1 cellular context compared by ENCODE assay signal in the genomic region with DNA sequence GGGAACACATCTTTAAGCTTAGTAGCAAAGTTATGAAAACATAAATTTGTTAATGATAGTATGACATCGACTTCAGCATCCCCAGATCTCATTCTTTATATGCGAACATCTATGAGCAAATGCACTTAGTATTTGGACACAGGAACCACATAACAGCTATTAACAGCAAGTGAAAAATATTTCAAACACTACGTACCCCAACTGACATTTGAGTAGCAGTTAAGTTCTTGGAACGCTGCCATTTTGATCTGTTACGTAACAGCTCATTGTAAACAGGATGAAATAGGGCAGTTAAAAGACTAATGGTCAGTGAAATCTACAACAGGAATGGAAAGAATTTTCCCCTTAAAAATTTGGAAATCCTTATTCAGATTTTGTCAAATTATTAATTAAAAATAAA.
A peak's percentile ranks its signal among the peaks of the same experiment; 100 is the strongest.
TF ChIP-seq lines count a peak whose summit lies in the region.

No MANE protein-coding gene starts in this region.

TF ChIP-seq in HepG2, 621 proteins besides CTCF, POLR2A, EP300 and RAD21 (continued from another document and continues in another):
- no peak for TF ChIP-seq NFATC3 (CRISPR knock-in tag; IDR thresholded peaks at IDR 0.05)
- TF ChIP-seq PHF8 (CRISPR knock-in tag; IDR thresholded peaks at IDR 0.05) = no peak
- no peak for TF ChIP-seq ZNF350 (CRISPR knock-in tag; IDR thresholded peaks at IDR 0.05; ENCODE audit: borderline replicate concordance, low read depth)
- TF ChIP-seq SOX5 (CRISPR knock-in tag; IDR thresholded peaks at IDR 0.05; ENCODE audit: borderline replicate concordance) = 0 out of 2 replicates have a peak, but pooled peaks have one; percentile 34
- no peak; the same call in 1 of the 2 replicates for TF ChIP-seq HDAC1 (CRISPR knock-in tag; IDR thresholded peaks at IDR 0.05)
- TF ChIP-seq, protein P1, sequence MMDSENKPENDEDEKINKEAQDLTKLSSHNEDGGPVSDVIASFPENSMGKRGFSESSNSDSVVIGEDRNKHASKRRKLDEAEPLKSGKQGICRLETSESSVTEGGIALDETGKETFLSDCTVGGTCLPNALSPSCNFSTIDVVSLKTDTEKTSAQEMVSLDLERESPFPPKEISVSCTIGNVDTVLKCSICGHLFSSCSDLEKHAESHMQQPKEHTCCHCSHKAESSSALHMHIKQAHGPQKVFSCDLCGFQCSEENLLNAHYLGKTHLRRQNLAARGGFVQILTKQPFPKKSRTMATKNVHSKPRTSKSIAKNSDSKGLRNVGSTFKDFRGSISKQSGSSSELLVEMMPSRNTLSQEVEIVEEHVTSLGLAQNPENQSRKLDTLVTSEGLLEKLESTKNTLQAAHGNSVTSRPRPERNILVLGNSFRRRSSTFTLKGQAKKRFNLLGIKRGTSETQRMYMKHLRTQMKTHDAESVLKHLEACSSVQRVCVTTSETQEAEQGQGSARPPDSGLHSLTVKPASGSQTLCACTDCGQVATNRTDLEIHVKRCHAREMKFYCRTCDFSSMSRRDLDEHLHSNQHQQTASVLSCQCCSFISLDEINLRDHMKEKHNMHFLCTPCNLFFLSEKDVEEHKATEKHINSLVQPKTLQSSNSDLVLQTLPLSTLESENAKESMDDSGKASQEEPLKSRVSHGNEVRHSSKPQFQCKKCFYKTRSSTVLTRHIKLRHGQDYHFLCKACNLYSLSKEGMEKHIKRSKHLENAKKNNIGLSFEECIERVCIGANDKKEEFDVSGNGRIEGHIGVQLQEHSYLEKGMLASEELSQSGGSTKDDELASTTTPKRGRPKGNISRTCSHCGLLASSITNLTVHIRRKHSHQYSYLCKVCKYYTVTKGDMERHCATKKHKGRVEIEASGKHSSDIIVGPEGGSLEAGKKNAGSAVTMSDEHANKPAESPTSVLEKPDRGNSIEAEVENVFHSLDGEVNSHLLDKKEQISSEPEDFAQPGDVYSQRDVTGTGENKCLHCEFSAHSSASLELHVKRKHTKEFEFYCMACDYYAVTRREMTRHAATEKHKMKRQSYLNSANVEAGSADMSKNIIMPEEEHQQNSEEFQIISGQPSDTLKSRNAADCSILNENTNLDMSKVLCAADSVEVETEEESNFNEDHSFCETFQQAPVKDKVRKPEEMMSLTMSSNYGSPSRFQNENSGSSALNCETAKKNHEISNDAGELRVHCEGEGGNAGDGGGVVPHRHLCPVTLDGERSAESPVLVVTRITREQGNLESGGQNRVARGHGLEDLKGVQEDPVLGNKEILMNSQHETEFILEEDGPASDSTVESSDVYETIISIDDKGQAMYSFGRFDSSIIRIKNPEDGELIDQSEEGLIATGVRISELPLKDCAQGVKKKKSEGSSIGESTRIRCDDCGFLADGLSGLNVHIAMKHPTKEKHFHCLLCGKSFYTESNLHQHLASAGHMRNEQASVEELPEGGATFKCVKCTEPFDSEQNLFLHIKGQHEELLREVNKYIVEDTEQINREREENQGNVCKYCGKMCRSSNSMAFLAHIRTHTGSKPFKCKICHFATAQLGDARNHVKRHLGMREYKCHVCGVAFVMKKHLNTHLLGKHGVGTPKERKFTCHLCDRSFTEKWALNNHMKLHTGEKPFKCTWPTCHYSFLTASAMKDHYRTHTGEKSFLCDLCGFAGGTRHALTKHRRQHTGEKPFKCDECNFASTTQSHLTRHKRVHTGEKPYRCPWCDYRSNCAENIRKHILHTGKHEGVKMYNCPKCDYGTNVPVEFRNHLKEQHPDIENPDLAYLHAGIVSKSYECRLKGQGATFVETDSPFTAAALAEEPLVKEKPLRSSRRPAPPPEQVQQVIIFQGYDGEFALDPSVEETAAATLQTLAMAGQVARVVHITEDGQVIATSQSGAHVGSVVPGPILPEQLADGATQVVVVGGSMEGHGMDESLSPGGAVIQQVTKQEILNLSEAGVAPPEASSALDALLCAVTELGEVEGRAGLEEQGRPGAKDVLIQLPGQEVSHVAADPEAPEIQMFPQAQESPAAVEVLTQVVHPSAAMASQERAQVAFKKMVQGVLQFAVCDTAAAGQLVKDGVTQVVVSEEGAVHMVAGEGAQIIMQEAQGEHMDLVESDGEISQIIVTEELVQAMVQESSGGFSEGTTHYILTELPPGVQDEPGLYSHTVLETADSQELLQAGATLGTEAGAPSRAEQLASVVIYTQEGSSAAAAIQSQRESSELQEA (CRISPR knock-in tag; IDR thresholded peaks at IDR 0.05; ENCODE audit: not compliant biosample characterization) = no peak
- no peak for TF ChIP-seq MAZ (IDR thresholded peaks at IDR 0.05; ENCODE audit: borderline replicate concordance, low read depth, low read length)
- no peak for TF ChIP-seq MAZ (CRISPR knock-in tag; IDR thresholded peaks at IDR 0.05; ENCODE audit: low read depth)
- no peak for TF ChIP-seq HNF4G (IDR thresholded peaks at IDR 0.05; ENCODE audit: borderline replicate concordance, low read depth, low read length)
- no peak for TF ChIP-seq HNF4G (CRISPR knock-in tag; IDR thresholded peaks at IDR 0.05; ENCODE audit: borderline replicate concordance, low read depth)
- TF ChIP-seq SNRNP70 (IDR thresholded peaks at IDR 0.05; ENCODE audit: low read depth, low read length) = no peak
- 0 out of 2 replicates have a peak, but pooled peaks have one; percentile 47 for TF ChIP-seq ZNF644 (CRISPR knock-in tag; IDR thresholded peaks at IDR 0.05; ENCODE audit: low read depth)
- TF ChIP-seq HMG20A (CRISPR knock-in tag; IDR thresholded peaks at IDR 0.05; ENCODE audit: borderline replicate concordance) = peak; percentile 31; the same call in 1 of the 2 replicates
- no peak for TF ChIP-seq SOX13 (IDR thresholded peaks at IDR 0.05)
- TF ChIP-seq SOX13 (CRISPR knock-in tag; conservative IDR thresholded peaks at IDR 0.05 in 1 of 2, IDR thresholded peaks at IDR 0.05 in 1 of 2) = 0 out of 4 replicates have a peak, but pooled peaks of 1 of the 2 experiments have one; percentile 16
- TF ChIP-seq, protein P2, sequence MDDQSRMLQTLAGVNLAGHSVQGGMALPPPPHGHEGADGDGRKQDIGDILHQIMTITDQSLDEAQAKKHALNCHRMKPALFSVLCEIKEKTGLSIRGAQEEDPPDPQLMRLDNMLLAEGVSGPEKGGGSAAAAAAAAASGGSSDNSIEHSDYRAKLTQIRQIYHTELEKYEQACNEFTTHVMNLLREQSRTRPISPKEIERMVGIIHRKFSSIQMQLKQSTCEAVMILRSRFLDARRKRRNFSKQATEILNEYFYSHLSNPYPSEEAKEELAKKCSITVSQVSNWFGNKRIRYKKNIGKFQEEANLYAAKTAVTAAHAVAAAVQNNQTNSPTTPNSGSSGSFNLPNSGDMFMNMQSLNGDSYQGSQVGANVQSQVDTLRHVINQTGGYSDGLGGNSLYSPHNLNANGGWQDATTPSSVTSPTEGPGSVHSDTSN (CRISPR knock-in tag; IDR thresholded peaks at IDR 0.05; ENCODE audit: borderline replicate concordance) = no peak
- TF ChIP-seq FOXK1 (CRISPR knock-in tag; IDR thresholded peaks at IDR 0.05; ENCODE audit: borderline replicate concordance, low read depth) = peak; percentile 41; the same call in 1 of the 2 replicates
- no peak for TF ChIP-seq FOXA1 (IDR thresholded peaks at IDR 0.05)
- TF ChIP-seq FOXA1 (CRISPR knock-in tag; IDR thresholded peaks at IDR 0.05) = peak; percentile 69
- TF ChIP-seq KLF15 (CRISPR knock-in tag; IDR thresholded peaks at IDR 0.05; ENCODE audit: borderline replicate concordance) = no peak
- no peak for TF ChIP-seq MEIS2 (CRISPR knock-in tag; IDR thresholded peaks at IDR 0.05)
- no peak for TF ChIP-seq ZNF282 (IDR thresholded peaks at IDR 0.05; ENCODE audit: partially characterized antibody)
- TF ChIP-seq SIN3B (IDR thresholded peaks at IDR 0.05; ENCODE audit: low read length) = no peak
- TF ChIP-seq MED8 (CRISPR knock-in tag; IDR thresholded peaks at IDR 0.05; ENCODE audit: insufficient replicate concordance) = no peak
- TF ChIP-seq PAF1 (CRISPR knock-in tag; IDR thresholded peaks at IDR 0.05) = no peak
- TF ChIP-seq CEBPG (CRISPR knock-in tag; IDR thresholded peaks at IDR 0.05) = peak; percentile 72
- TF ChIP-seq IKZF4 (CRISPR knock-in tag; IDR thresholded peaks at IDR 0.05; ENCODE audit: borderline replicate concordance, low read depth, not compliant biosample characterization) = no peak
- no peak for TF ChIP-seq SMAD1 (CRISPR knock-in tag; IDR thresholded peaks at IDR 0.05; ENCODE audit: borderline replicate concordance, low read depth)
- TF ChIP-seq NRL (CRISPR knock-in tag; IDR thresholded peaks at IDR 0.05; ENCODE audit: borderline replicate concordance) = no peak
- TF ChIP-seq, protein P3, sequence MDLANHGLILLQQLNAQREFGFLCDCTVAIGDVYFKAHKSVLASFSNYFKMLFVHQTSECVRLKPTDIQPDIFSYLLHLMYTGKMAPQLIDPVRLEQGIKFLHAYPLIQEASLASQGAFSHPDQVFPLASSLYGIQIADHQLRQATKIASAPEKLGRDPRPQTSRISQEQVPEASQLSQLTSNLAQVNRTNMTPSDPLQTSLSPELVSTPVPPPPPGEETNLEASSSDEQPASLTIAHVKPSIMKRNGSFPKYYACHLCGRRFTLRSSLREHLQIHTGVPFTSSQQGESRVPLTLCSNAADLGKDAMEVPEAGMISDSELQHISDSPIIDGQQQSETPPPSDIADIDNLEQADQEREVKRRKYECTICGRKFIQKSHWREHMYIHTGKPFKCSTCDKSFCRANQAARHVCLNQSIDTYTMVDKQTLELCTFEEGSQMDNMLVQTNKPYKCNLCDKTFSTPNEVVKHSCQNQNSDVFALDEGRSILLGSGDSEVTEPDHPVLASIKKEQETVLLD (CRISPR knock-in tag; IDR thresholded peaks at IDR 0.05; ENCODE audit: low read depth) = no peak
- no peak for TF ChIP-seq ZKSCAN8 (CRISPR knock-in tag; IDR thresholded peaks at IDR 0.05; ENCODE audit: borderline replicate concordance)
- TF ChIP-seq, protein P4, sequence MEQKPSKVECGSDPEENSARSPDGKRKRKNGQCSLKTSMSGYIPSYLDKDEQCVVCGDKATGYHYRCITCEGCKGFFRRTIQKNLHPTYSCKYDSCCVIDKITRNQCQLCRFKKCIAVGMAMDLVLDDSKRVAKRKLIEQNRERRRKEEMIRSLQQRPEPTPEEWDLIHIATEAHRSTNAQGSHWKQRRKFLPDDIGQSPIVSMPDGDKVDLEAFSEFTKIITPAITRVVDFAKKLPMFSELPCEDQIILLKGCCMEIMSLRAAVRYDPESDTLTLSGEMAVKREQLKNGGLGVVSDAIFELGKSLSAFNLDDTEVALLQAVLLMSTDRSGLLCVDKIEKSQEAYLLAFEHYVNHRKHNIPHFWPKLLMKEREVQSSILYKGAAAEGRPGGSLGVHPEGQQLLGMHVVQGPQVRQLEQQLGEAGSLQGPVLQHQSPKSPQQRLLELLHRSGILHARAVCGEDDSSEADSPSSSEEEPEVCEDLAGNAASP (CRISPR knock-in tag; IDR thresholded peaks at IDR 0.05; ENCODE audit: borderline replicate concordance) = no peak
- no peak for TF ChIP-seq HHEX (CRISPR knock-in tag; IDR thresholded peaks at IDR 0.05)
- TF ChIP-seq HNRNPK (IDR thresholded peaks at IDR 0.05; ENCODE audit: low read depth, low read length, poor library complexity, severe bottlenecking) = no peak
- peak; percentile 12; the same call in 1 of the 2 replicates for TF ChIP-seq NR2F6 (IDR thresholded peaks at IDR 0.05)
- TF ChIP-seq NR2F6 (CRISPR knock-in tag; IDR thresholded peaks at IDR 0.05) = no peak
- TF ChIP-seq RXRB (CRISPR knock-in tag; IDR thresholded peaks at IDR 0.05; ENCODE audit: borderline replicate concordance) = 0 out of 2 replicates have a peak, but pooled peaks have one; percentile 22
- no peak for TF ChIP-seq TRIM24 (CRISPR knock-in tag; IDR thresholded peaks at IDR 0.05)
- TF ChIP-seq POGZ (CRISPR knock-in tag; IDR thresholded peaks at IDR 0.05) = peak; percentile 50; the same call in 1 of the 2 replicates
- TF ChIP-seq, protein P5, sequence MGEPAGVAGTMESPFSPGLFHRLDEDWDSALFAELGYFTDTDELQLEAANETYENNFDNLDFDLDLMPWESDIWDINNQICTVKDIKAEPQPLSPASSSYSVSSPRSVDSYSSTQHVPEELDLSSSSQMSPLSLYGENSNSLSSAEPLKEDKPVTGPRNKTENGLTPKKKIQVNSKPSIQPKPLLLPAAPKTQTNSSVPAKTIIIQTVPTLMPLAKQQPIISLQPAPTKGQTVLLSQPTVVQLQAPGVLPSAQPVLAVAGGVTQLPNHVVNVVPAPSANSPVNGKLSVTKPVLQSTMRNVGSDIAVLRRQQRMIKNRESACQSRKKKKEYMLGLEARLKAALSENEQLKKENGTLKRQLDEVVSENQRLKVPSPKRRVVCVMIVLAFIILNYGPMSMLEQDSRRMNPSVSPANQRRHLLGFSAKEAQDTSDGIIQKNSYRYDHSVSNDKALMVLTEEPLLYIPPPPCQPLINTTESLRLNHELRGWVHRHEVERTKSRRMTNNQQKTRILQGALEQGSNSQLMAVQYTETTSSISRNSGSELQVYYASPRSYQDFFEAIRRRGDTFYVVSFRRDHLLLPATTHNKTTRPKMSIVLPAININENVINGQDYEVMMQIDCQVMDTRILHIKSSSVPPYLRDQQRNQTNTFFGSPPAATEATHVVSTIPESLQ (CRISPR knock-in tag; conservative IDR thresholded peaks at IDR 0.05) = no peak
- TF ChIP-seq ZNF556 (CRISPR knock-in tag; IDR thresholded peaks at IDR 0.05; ENCODE audit: borderline replicate concordance) = no peak
- peak; percentile 81 for TF ChIP-seq FOXA3 (CRISPR knock-in tag; IDR thresholded peaks at IDR 0.05)
- TF ChIP-seq FOXO1 (CRISPR knock-in tag; IDR thresholded peaks at IDR 0.05) = peak; percentile 55; the same call in 1 of the 2 replicates
- TF ChIP-seq CEBPB (IDR thresholded peaks at IDR 0.05; ENCODE audit: borderline replicate concordance, low read depth, low read length) = peak; percentile 65
- no peak for TF ChIP-seq ZZZ3 (CRISPR knock-in tag; IDR thresholded peaks at IDR 0.05; ENCODE audit: borderline replicate concordance)
- no peak for TF ChIP-seq ATF1 (CRISPR knock-in tag; IDR thresholded peaks at IDR 0.05)
- no peak for TF ChIP-seq ZBTB7B (CRISPR knock-in tag; IDR thresholded peaks at IDR 0.05)
- no peak for TF ChIP-seq ZSCAN20 (CRISPR knock-in tag; IDR thresholded peaks at IDR 0.05; ENCODE audit: borderline replicate concordance)
- no peak for TF ChIP-seq HOXA9 (CRISPR knock-in tag; IDR thresholded peaks at IDR 0.05; ENCODE audit: borderline replicate concordance)
